1 cellular context compared by ENCODE assay signal in genomic region chr9:70418822-70419545, GRCh38.
TF ChIP-seq lines count a peak whose summit lies in the region.

No MANE protein-coding gene starts in this region.

TF ChIP-seq in K562, 482 proteins besides CTCF, POLR2A, EP300 and RAD21 (continued from another document and continues in another):
- TF ChIP-seq SMAD1 (IDR thresholded peaks at IDR 0.05; ENCODE audit: low read depth, low read length, partially characterized antibody), result no peak
- TF ChIP-seq ZNF12 (CRISPR knock-in tag; IDR thresholded peaks at IDR 0.05), result no peak; the same call in 1 of the 2 replicates
- TF ChIP-seq TAF15 (IDR thresholded peaks at IDR 0.05; ENCODE audit: low read depth, low read length), result no peak
- TF ChIP-seq KLF10 (CRISPR knock-in tag; IDR thresholded peaks at IDR 0.05), result no peak
- no peak for TF ChIP-seq PML (IDR thresholded peaks at IDR 0.05; ENCODE audit: low read length)
- TF ChIP-seq SAFB (IDR thresholded peaks at IDR 0.05; ENCODE audit: borderline replicate concordance, low read depth, low read length), result peak; percentile 63; the same call in 1 of the 2 replicates
- no peak for TF ChIP-seq ZNF695 (CRISPR knock-in tag; IDR thresholded peaks at IDR 0.05)
- no peak for TF ChIP-seq ZNF780A (CRISPR knock-in tag; IDR thresholded peaks at IDR 0.05)
- TF ChIP-seq DMBX1 (CRISPR knock-in tag; IDR thresholded peaks at IDR 0.05; ENCODE audit: borderline replicate concordance), result no peak
- peak; percentile 13; the same call in 1 of the 2 replicates for TF ChIP-seq MEF2A (IDR thresholded peaks at IDR 0.05; ENCODE audit: control insufficient read depth, low read depth, low read length)
- TF ChIP-seq SIRT6 (IDR thresholded peaks at IDR 0.05; ENCODE audit: low read depth, low read length), result no peak
- TF ChIP-seq RREB1 (CRISPR knock-in tag; IDR thresholded peaks at IDR 0.05), result no peak
- peak; percentile 69 for TF ChIP-seq ELF1 (tag; IDR thresholded peaks at IDR 0.05)
- no peak for TF ChIP-seq ZNF655 (CRISPR knock-in tag; IDR thresholded peaks at IDR 0.05)
- no peak for TF ChIP-seq HDAC8 (tag; IDR thresholded peaks at IDR 0.05)
- no peak for TF ChIP-seq C11orf30 (IDR thresholded peaks at IDR 0.05; ENCODE audit: low read depth)
- 0 out of 2 replicates have a peak, but pooled peaks have one; percentile 31 for TF ChIP-seq POLR2AphosphoS5 (IDR thresholded peaks at IDR 0.05; ENCODE audit: control insufficient read depth, insufficient read depth, low read depth, low read length)
- no peak for TF ChIP-seq OTX1 (CRISPR knock-in tag; IDR thresholded peaks at IDR 0.05)
- no peak for TF ChIP-seq ZNF609 (CRISPR knock-in tag; IDR thresholded peaks at IDR 0.05; ENCODE audit: borderline replicate concordance)
- TF ChIP-seq IRF9 (tag; IDR thresholded peaks at IDR 0.05), result no peak
- no peak for TF ChIP-seq ZNF518B (CRISPR knock-in tag; IDR thresholded peaks at IDR 0.05)
- TF ChIP-seq PYGO2 (tag; IDR thresholded peaks at IDR 0.05), result no peak
- no peak for TF ChIP-seq HES1 (IDR thresholded peaks at IDR 0.05; ENCODE audit: low read depth)
- TF ChIP-seq LCOR (CRISPR knock-in tag; IDR thresholded peaks at IDR 0.05), result no peak
- no peak for TF ChIP-seq ZNF24 (IDR thresholded peaks at IDR 0.05)
- no peak for TF ChIP-seq ZBED1 (IDR thresholded peaks at IDR 0.05)
- TF ChIP-seq MCM5 (IDR thresholded peaks at IDR 0.05; ENCODE audit: low read depth), result no peak
- TF ChIP-seq CSDE1 (IDR thresholded peaks at IDR 0.05), result no peak
- TF ChIP-seq PTTG1 (tag; IDR thresholded peaks at IDR 0.05; ENCODE audit: low read depth), result no peak
- no peak for TF ChIP-seq NR2C1 (IDR thresholded peaks at IDR 0.05)
- TF ChIP-seq NR2C1 (tag; IDR thresholded peaks at IDR 0.05), result no peak
- no peak for TF ChIP-seq HNRNPK (IDR thresholded peaks at IDR 0.05; ENCODE audit: low read depth, low read length, poor library complexity, severe bottlenecking)
- TF ChIP-seq TEAD1 (CRISPR knock-in tag; IDR thresholded peaks at IDR 0.05), result no peak
- TF ChIP-seq HDAC3 (IDR thresholded peaks at IDR 0.05; ENCODE audit: borderline replicate concordance, partially characterized antibody), result no peak
- TF ChIP-seq MAFG (tag; conservative IDR thresholded peaks at IDR 0.05), result no peak
- TF ChIP-seq ESRRB (CRISPR knock-in tag; IDR thresholded peaks at IDR 0.05; ENCODE audit: borderline replicate concordance), result no peak
- no peak for TF ChIP-seq ZNF583 (CRISPR knock-in tag; IDR thresholded peaks at IDR 0.05)
- no peak for TF ChIP-seq ZNF644 (tag; IDR thresholded peaks at IDR 0.05; ENCODE audit: low read depth)
- no peak for TF ChIP-seq ZNF133 (CRISPR knock-in tag; IDR thresholded peaks at IDR 0.05)
- no peak for TF ChIP-seq ZKSCAN1 (IDR thresholded peaks at IDR 0.05; ENCODE audit: low read depth, low read length)
- no peak for TF ChIP-seq PHTF2 (CRISPR knock-in tag; IDR thresholded peaks at IDR 0.05)
- TF ChIP-seq ETV5 (CRISPR knock-in tag; IDR thresholded peaks at IDR 0.05; ENCODE audit: low read depth), result peak; percentile 22; the same call in 1 of the 2 replicates
- TF ChIP-seq ZNF263 (CRISPR knock-in tag; IDR thresholded peaks at IDR 0.05; ENCODE audit: borderline replicate concordance), result no peak
- no peak for TF ChIP-seq ZNF77 (CRISPR knock-in tag; IDR thresholded peaks at IDR 0.05)
- peak; percentile 65; the same call in 1 of the 2 replicates for TF ChIP-seq ZBTB7A (IDR thresholded peaks at IDR 0.05; ENCODE audit: borderline replicate concordance, control insufficient read depth, low read depth, low read length)
- TF ChIP-seq SIN3B (IDR thresholded peaks at IDR 0.05; ENCODE audit: low read depth), result no peak
- TF ChIP-seq ZEB2 (IDR thresholded peaks at IDR 0.05), result no peak
- no peak for TF ChIP-seq XRCC3 (IDR thresholded peaks at IDR 0.05)
- TF ChIP-seq FOXJ2 (tag; IDR thresholded peaks at IDR 0.05), result no peak
- TF ChIP-seq HBP1 (CRISPR knock-in tag; IDR thresholded peaks at IDR 0.05), result no peak
- no peak; a peak in 1 of 4 replicates for TF ChIP-seq ZNF639 (CRISPR knock-in tag; conservative IDR thresholded peaks at IDR 0.05 in 1 of 2, IDR thresholded peaks at IDR 0.05 in 1 of 2)
